ENCODE assay signal across 2 cellular contexts in genomic region chr1:53328490-53329182, GRCh38.
TF ChIP-seq lines count a peak whose summit lies in the region.

No MANE protein-coding gene starts in this region.

TF ChIP-seq in SK-N-SH, 30 proteins besides CTCF, POLR2A, EP300 and RAD21 (continued from another document):
- TF ChIP-seq RXRA (IDR thresholded peaks at IDR 0.05; ENCODE audit: borderline replicate concordance, low read depth) = no peak
- no peak for TF ChIP-seq FOXJ3 (CRISPR knock-in tag; IDR thresholded peaks at IDR 0.05)
- TF ChIP-seq TAF1 (IDR thresholded peaks at IDR 0.05; ENCODE audit: borderline replicate concordance, low read depth, low read length) = no peak
- TF ChIP-seq FOXM1 (IDR thresholded peaks at IDR 0.05; ENCODE audit: low read depth) = no peak
- no peak for TF ChIP-seq EZH2phosphoT487 (IDR thresholded peaks at IDR 0.05; ENCODE audit: borderline replicate concordance, low read depth)
- no peak for TF ChIP-seq SMC3 (IDR thresholded peaks at IDR 0.05; ENCODE audit: low read depth, low read length)
- TF ChIP-seq TCF12 (IDR thresholded peaks at IDR 0.05) = no peak
- no peak for TF ChIP-seq ZBTB33 (IDR thresholded peaks at IDR 0.05; ENCODE audit: borderline replicate concordance, low read depth)
- no peak for TF ChIP-seq POLR2AphosphoS5 (IDR thresholded peaks at IDR 0.05; ENCODE audit: low read depth, low read length)
- TF ChIP-seq NFIC (IDR thresholded peaks at IDR 0.05; ENCODE audit: borderline replicate concordance) = no peak
- no peak for TF ChIP-seq MAX (IDR thresholded peaks at IDR 0.05; ENCODE audit: low read depth)
- no peak for TF ChIP-seq RCOR1 (IDR thresholded peaks at IDR 0.05; ENCODE audit: low read length)
- TF ChIP-seq NRF1 (IDR thresholded peaks at IDR 0.05; ENCODE audit: low read depth, low read length) = no peak
- no peak for TF ChIP-seq USF1 (IDR thresholded peaks at IDR 0.05; ENCODE audit: borderline replicate concordance, low read depth)

TF ChIP-seq in SK-N-SH treated with all-trans-retinoic acid at 6 μM for 48 hours, 23 proteins besides CTCF, POLR2A, EP300 and RAD21 (continued from another document):
- no peak for TF ChIP-seq POU6F1 (CRISPR knock-in tag; IDR thresholded peaks at IDR 0.05; ENCODE audit: borderline replicate concordance, low read depth)
- TF ChIP-seq ZNF70 (CRISPR knock-in tag; IDR thresholded peaks at IDR 0.05) = no peak
- TF ChIP-seq PATZ1 (CRISPR knock-in tag; IDR thresholded peaks at IDR 0.05; ENCODE audit: borderline replicate concordance) = no peak
- no peak for TF ChIP-seq SNAI2 (CRISPR knock-in tag; IDR thresholded peaks at IDR 0.05)
- no peak for TF ChIP-seq BACH2 (CRISPR knock-in tag; IDR thresholded peaks at IDR 0.05; ENCODE audit: borderline replicate concordance)
- no peak for TF ChIP-seq ZFP3 (CRISPR knock-in tag; IDR thresholded peaks at IDR 0.05)
- no peak for TF ChIP-seq TOX (CRISPR knock-in tag; IDR thresholded peaks at IDR 0.05; ENCODE audit: borderline replicate concordance)
- TF ChIP-seq GLIS3 (CRISPR knock-in tag; IDR thresholded peaks at IDR 0.05) = no peak
- no peak for TF ChIP-seq CSDC2 (CRISPR knock-in tag; IDR thresholded peaks at IDR 0.05)
- TF ChIP-seq OSR1 (CRISPR knock-in tag; IDR thresholded peaks at IDR 0.05) = no peak
